24 cellular contexts compared by ENCODE assay signal in genomic region chr5:15290953-15291352, GRCh38.
DNase-seq lines count a peak whose midpoint lies in the region; TF ChIP-seq lines count a peak whose summit lies in the region.
"Had no signal": no experiment of that assay in that cellular context is flagged by ENCODE, and none has a peak within 500 bp of the region (broad histone marks: within the 10 kb centered on the region; RNA-seq: fewer than 3 reads in every experiment).

No MANE protein-coding gene starts in this region.

- H3K4me3 ChIP-seq in cardiac muscle cell (no peak overlapping the region), NB4 (ENCODE audit: low read depth, low read length) (no peak overlapping the region), retinal pigment epithelial cell (ENCODE audit: low read length) (no peak overlapping the region)
- H3K4me3 ChIP-seq: ascending aorta, colonic mucosa, GM12878, PC-9, SK-N-MC, skin epidermis had no signal

- H3K36me3 ChIP-seq in cardiac muscle cell, result no peaks in the 10 kb centered on the region
- H3K36me3 ChIP-seq: ascending aorta, colonic mucosa had no signal

- no peak overlapping the region for H3K27ac ChIP-seq in cardiac muscle cell
- H3K27ac ChIP-seq: ascending aorta, colonic mucosa, parathyroid adenoma, PC-9, SK-N-MC, skin epidermis had no signal

- TF ChIP-seq CTCF in cardiac muscle cell (IDR thresholded peaks at IDR 0.05; ENCODE audit: low read depth, low read length) (peak; percentile 33), NB4 (IDR thresholded peaks at IDR 0.05; ENCODE audit: low read depth, low read length) (peak; percentile 26), retinal pigment epithelial cell (conservative IDR thresholded peaks at IDR 0.05; ENCODE audit: low read depth, low read length) (peak; percentile 37)

- H3K9me3 ChIP-seq in cardiac muscle cell (ENCODE audit: low read depth), result no peaks in the 10 kb centered on the region
- H3K9me3 ChIP-seq: ascending aorta, colonic mucosa had no signal

- H3K4me1 ChIP-seq in cardiac muscle cell (ENCODE audit: low read depth), result no peaks in the 10 kb centered on the region
- H3K4me1 ChIP-seq: ascending aorta, colonic mucosa, parathyroid adenoma had no signal

- no peak for TF ChIP-seq POLR2A in NB4 (IDR thresholded peaks at IDR 0.05; ENCODE audit: extremely low read depth, insufficient read length)

- peak in 1 of 2 donors; percentile 19 for DNase-seq in cardiac muscle cell (ENCODE audit: low read depth in 1 of 2, low spot score in 1 of 2)
- DNase-seq in cardiac septum (ENCODE audit: low spot score), result no peak
- DNase-seq in NB4 (ENCODE audit: low read depth), result peak; percentile 16
- peak; percentile 9 for DNase-seq in dermis blood vessel endothelial cell
- no peak for DNase-seq in retinal pigment epithelial cell (ENCODE audit: low read depth)
- no peak for DNase-seq in NCI-H2227 treated with DMSO at 0.1 percent for 48 hours (lab: John Stamatoyannopoulos, UW)
- no peak for DNase-seq in NCI-H1436 treated with DMSO at 0.1 percent for 48 hours (lab: John Stamatoyannopoulos, UW)
- no peak for DNase-seq in NCI-H2171 (lab: John Stamatoyannopoulos, UW)
- DNase-seq: activated CD4-positive, alpha-beta T cell treated with anti-CD3 and anti-CD28 coated beads, Interleukin-2, amount 50 U/mL, for 1 hour; activated naive CD4-positive, alpha-beta T cell treated with Interleukin-2 at 50 U/mL for 16 hours; colonic mucosa; foreskin melanocyte; left ventricle myocardium superior; NCI-H1694; NCI-H345; PC-9; stimulated activated CD4-positive, alpha-beta T cell treated with anti-CD3 and anti-CD28 coated beads, Interleukin-4, amount 100 ng/mL, for 4 hours; stimulated activated CD8-positive, alpha-beta memory T cell treated with anti-CD3 and anti-CD28 coated beads, Interleukin-4, amount 100 ng/mL, for 48 hours; substantia nigra had no signal

- intact Hi-C loops in cardiac septum (cut with DNase I), result no loop called here

- no peaks in the 10 kb centered on the region for H3K27me3 ChIP-seq in cardiac muscle cell
- H3K27me3 ChIP-seq: ascending aorta, colonic mucosa had no signal

Comparison
In these comparisons a context has a peak if more than half of its experiments do, and no peak if none do; other contexts are left out.
1. DNase-seq: peak in NB4 (single experiment) and dermis blood vessel endothelial cell (single experiment); none in cardiac septum (single experiment), retinal pigment epithelial cell (single experiment), NCI-H2227 treated with DMSO at 0.1 percent for 48 hours (single experiment), NCI-H1436 treated with DMSO at 0.1 percent for 48 hours (single experiment) and NCI-H2171 (single experiment).
2. Peak in every context shown above with its lines, with median percentiles within 50 percentile points of each other: CTCF ChIP-seq.